Comparison of ENCODE assay signal across 12 cellular contexts in genomic region chr6:39357998-39358686, GRCh38. TPM values are rescaled to one million over a fixed set of nuclear protein-coding genes. Genes with fewer than 3 reads are reported as not detected.
A peak's percentile ranks its signal among the peaks of the same experiment; 100 is the strongest.
DNase-seq lines count a peak whose midpoint lies in the region; ATAC-seq and TF ChIP-seq lines count a peak whose summit lies in the region.
"Had no signal": no experiment of that assay in that cellular context is flagged by ENCODE, and none has a peak within 500 bp of the region (broad histone marks: within the 10 kb centered on the region; RNA-seq: fewer than 3 reads in every experiment).

No MANE protein-coding gene starts in this region.

- H3K4me1 ChIP-seq in heart right ventricle = peaks cover 0 to 15% (median 6%) of the 10 kb centered on the region in 9 donors

- H3K9me3 Mint-ChIP-seq in activated CD4-positive, alpha-beta T cell treated with anti-CD3 and anti-CD28 coated beads, Interleukin-2, amount 10 ng/mL, durations not matched to agents 24 days and 14 days = no peaks in the 10 kb centered on the region
- H3K9me3 Mint-ChIP-seq: activated naive CD8-positive, alpha-beta T cell treated with anti-CD3 and anti-CD28 coated beads for 36 hours; T-helper 1 cell treated with Interleukin-12 subunit alpha and Interleukin-12 subunit beta and Interleukin-4 antibody, amounts not matched to agents 30 μg/mL and 1 μg/mL, for 36 hours had no signal

- peak in 6 of 8 donors; percentile 45 to 73 (median 63) for ATAC-seq in heart right ventricle

- POLR2A ChIA-PET in AG04450 (lab: Yijun Ruan, JAX) = no interaction called here

- TF ChIP-seq CTCF in AG04450 (IDR thresholded peaks at IDR 0.05; ENCODE audit: low read depth, low read length) (no peak), heart right ventricle (IDR thresholded peaks at IDR 0.05) (no peak)

- intact Hi-C loops in heart right ventricle (cut with DNase I) = loop anchor here in 2 of 10 donors (10.0 kb wide), 2 partner anchors 947 to 1667 kb away; no protein-coding TSS in a partner anchor
- intact Hi-C loops in activated CD4-positive, alpha-beta T cell treated with anti-CD3 and anti-CD28 coated beads, Interleukin-2, amount 10 ng/mL, durations not matched to agents 24 days and 14 days (cut with micrococcal nuclease) = loop anchor here (10.0 kb wide), 1 partner anchor 537 kb away; no protein-coding TSS in a partner anchor

- H3K27ac ChIP-seq in AG04450 (ENCODE audit: low read depth, low read length) (no peak overlapping the region), heart right ventricle (no peak overlapping the region)
- H3K27ac ChIP-seq: BLaER1 treated with 17β-estradiol and CSF1 and Interleukin-3, amounts not matched to agents 10 nM and 100 nM had no signal

- no peaks in the 10 kb centered on the region for H3K36me3 ChIP-seq in heart right ventricle
- H3K36me3 ChIP-seq: BLaER1 treated with 17β-estradiol and CSF1 and Interleukin-3, amounts not matched to agents 10 nM and 100 nM had no signal

- 52 to 60% methylated on average over 7 of the region's 7 CpGs for WGBS in heart right ventricle, 2 donors

- H3K27me3 ChIP-seq in AG04450 (ENCODE audit: control insufficient read depth, insufficient read depth, low read length) (no peaks in the 10 kb centered on the region), heart right ventricle (peaks cover 0 to 3% (median 0%) of the 10 kb centered on the region in 7 donors)
- H3K27me3 ChIP-seq: BLaER1 treated with 17β-estradiol and CSF1 and Interleukin-3, amounts not matched to agents 10 nM and 100 nM had no signal

- CTCF ChIA-PET in AG04450 (lab: Charles Lee) = interaction anchor here (1.0 kb wide), 1 partner anchor 12 kb away, joined by 3 read pairs; no protein-coding TSS in a partner anchor

- peaks cover 3% of the 10 kb centered on the region for H3K4me1 Mint-ChIP-seq in activated CD4-positive, alpha-beta T cell treated with anti-CD3 and anti-CD28 coated beads, Interleukin-2, amount 10 ng/mL, durations not matched to agents 24 days and 14 days

- peak; percentile 3 for DNase-seq in AG04450 (ENCODE audit: low read depth, low spot score)
- peak; percentile 32 for DNase-seq in Jurkat, Clone E6-1 (ENCODE audit: low read depth, low spot score)
- peak; percentile 8 for DNase-seq in RKO (ENCODE audit: low spot score)
- peak in 1 of 2 donors; percentile 50 for DNase-seq in heart right ventricle
- no peak for DNase-seq in activated CD4-positive, alpha-beta T cell treated with anti-CD3 and anti-CD28 coated beads, Interleukin-2, amount 10 ng/mL, durations not matched to agents 24 days and 14 days
- no peak for DNase-seq in hypothalamus (lab: John Stamatoyannopoulos, UW)
- DNase-seq in NK-92 (lab: John Stamatoyannopoulos, UW; ENCODE audit: unreplicated experiment) = no peak
- DNase-seq in cortex of kidney (lab: John Stamatoyannopoulos, UW) = no peak
- DNase-seq: activated naive CD8-positive, alpha-beta T cell treated with anti-CD3 and anti-CD28 coated beads for 36 hours; stimulated activated CD4-positive, alpha-beta T cell treated with anti-CD3 and anti-CD28 coated beads, Interleukin-4, amount 100 ng/mL, for 1 hour had no signal

- no peaks in the 10 kb centered on the region for H3K27me3 Mint-ChIP-seq in activated CD4-positive, alpha-beta T cell treated with anti-CD3 and anti-CD28 coated beads, Interleukin-2, amount 10 ng/mL, durations not matched to agents 24 days and 14 days

- no peak overlapping the region for H3K4me3 Mint-ChIP-seq in activated CD4-positive, alpha-beta T cell treated with anti-CD3 and anti-CD28 coated beads, Interleukin-2, amount 10 ng/mL, durations not matched to agents 24 days and 14 days
- H3K4me3 Mint-ChIP-seq: activated naive CD8-positive, alpha-beta T cell treated with anti-CD3 and anti-CD28 coated beads for 36 hours; T-helper 1 cell treated with Interleukin-12 subunit alpha and Interleukin-12 subunit beta and Interleukin-4 antibody, amounts not matched to agents 30 μg/mL and 1 μg/mL, for 36 hours had no signal

- no peaks in the 10 kb centered on the region for H3K9me3 ChIP-seq in AG04450 (ENCODE audit: control insufficient read depth, insufficient read depth, low read length)
- H3K9me3 ChIP-seq in heart right ventricle = no peaks in the 10 kb centered on the region
- H3K9me3 ChIP-seq: BLaER1 treated with 17β-estradiol and CSF1 and Interleukin-3, amounts not matched to agents 10 nM and 100 nM had no signal

- H3K4me3 ChIP-seq in AG04450 (ENCODE audit: low read depth, low read length) = no peak overlapping the region
- H3K4me3 ChIP-seq in Jurkat, Clone E6-1 (ENCODE audit: low read length) = no peak overlapping the region
- H3K4me3 ChIP-seq in heart right ventricle = no peak overlapping the region
- H3K4me3 ChIP-seq: BLaER1 treated with 17β-estradiol and CSF1 and Interleukin-3, amounts not matched to agents 10 nM and 100 nM had no signal

- H3K36me3 Mint-ChIP-seq in activated CD4-positive, alpha-beta T cell treated with anti-CD3 and anti-CD28 coated beads, Interleukin-2, amount 10 ng/mL, durations not matched to agents 24 days and 14 days (ENCODE audit: low read depth) = no peaks in the 10 kb centered on the region
- H3K36me3 Mint-ChIP-seq: activated naive CD8-positive, alpha-beta T cell treated with anti-CD3 and anti-CD28 coated beads for 36 hours had no signal

- no peak overlapping the region for H3K27ac Mint-ChIP-seq in activated CD4-positive, alpha-beta T cell treated with anti-CD3 and anti-CD28 coated beads, Interleukin-2, amount 10 ng/mL, durations not matched to agents 24 days and 14 days
- H3K27ac Mint-ChIP-seq: activated naive CD8-positive, alpha-beta T cell treated with anti-CD3 and anti-CD28 coated beads for 36 hours; T-helper 1 cell treated with Interleukin-12 subunit alpha and Interleukin-12 subunit beta and Interleukin-4 antibody, amounts not matched to agents 30 μg/mL and 1 μg/mL, for 36 hours had no signal

RNA-seq across cellular contexts. Expression of gene KCNK16, which starts 35.6 kb away (rescaled TPM):
- polyA plus RNA-seq in AG04450 (2011; rRNA removed) (not detected in 2 replicates), heart right ventricle (not detected)
- not detected in 2 replicates for polyA minus RNA-seq in AG04450 (2011; rRNA and poly(A)+ RNA removed)
- polyA plus RNA-seq in Jurkat, Clone E6-1 (2012; ENCODE audit: insufficient read depth, insufficient read length) = not detected
- total RNA-seq in heart right ventricle = not detected
- total RNA-seq in activated CD4-positive, alpha-beta T cell treated with anti-CD3 and anti-CD28 coated beads, Interleukin-2, amount 10 ng/mL, durations not matched to agents 24 days and 14 days = not detected in 2 replicates
- total RNA-seq: activated naive CD8-positive, alpha-beta T cell treated with anti-CD3 and anti-CD28 coated beads for 36 hours had no signal

RNA-seq across cellular contexts. Expression of gene KCNK17, which starts 43.9 kb away (rescaled TPM):
- polyA plus RNA-seq in AG04450 (2011; rRNA removed) = not detected in 2 replicates
- polyA minus RNA-seq in AG04450 (2011; rRNA and poly(A)+ RNA removed) = not detected in 2 replicates
- polyA plus RNA-seq in Jurkat, Clone E6-1 (2012; ENCODE audit: insufficient read depth, insufficient read length) = not detected
- under 1 TPM in 4 of 10 donors, not detected in 6; 0.13 to 0.39 (median 0.17) TPM for total RNA-seq in heart right ventricle
- under 1 TPM; 0.20 to 0.37 TPM for polyA plus RNA-seq in heart right ventricle
- total RNA-seq in activated CD4-positive, alpha-beta T cell treated with anti-CD3 and anti-CD28 coated beads, Interleukin-2, amount 10 ng/mL, durations not matched to agents 24 days and 14 days = not detected in 2 replicates
- total RNA-seq: activated naive CD8-positive, alpha-beta T cell treated with anti-CD3 and anti-CD28 coated beads for 36 hours had no signal

Comparison
In these comparisons a context has a peak if more than half of its experiments do, and no peak if none do; other contexts are left out.
1. DNase-seq: peak in AG04450 (single experiment), Jurkat, Clone E6-1 (single experiment) and RKO (single experiment); none in activated CD4-positive, alpha-beta T cell treated with anti-CD3 and anti-CD28 coated beads, Interleukin-2, amount 10 ng/mL, durations not matched to agents 24 days and 14 days (single experiment), hypothalamus (0 of 51), NK-92 (single experiment) and cortex of kidney (single experiment).